ENCODE assay signal across 1 cellular context in the genomic region with DNA sequence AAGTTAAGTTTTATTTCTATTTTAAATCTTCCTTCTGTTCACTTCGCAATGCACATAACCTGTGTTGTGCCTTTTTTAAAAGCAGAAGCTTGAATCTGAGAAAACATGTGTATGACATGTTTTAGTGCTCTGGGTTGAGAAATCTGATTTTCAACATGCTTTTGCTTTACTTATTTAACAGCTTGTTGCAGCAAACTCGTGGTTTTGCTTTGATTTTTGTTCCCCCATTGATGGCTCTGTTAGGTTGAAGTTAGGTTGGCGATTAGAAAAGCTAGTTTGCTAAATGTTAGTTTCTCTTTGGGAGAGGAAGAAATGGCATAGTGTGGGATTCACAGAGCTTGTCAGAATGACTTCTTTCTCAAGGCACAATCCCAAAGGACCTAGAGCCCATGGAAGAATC.
TF ChIP-seq lines count a peak whose summit lies in the region.

No MANE protein-coding gene starts in this region.

TF ChIP-seq in IMR-90, 13 proteins besides CTCF, POLR2A, EP300 and RAD21 (continued from another document):
- TF ChIP-seq USF2 (IDR thresholded peaks at IDR 0.05; ENCODE audit: low read depth, low read length) (no peak), RFX5 (IDR thresholded peaks at IDR 0.05; ENCODE audit: low read depth, low read length) (no peak), MXI1 (IDR thresholded peaks at IDR 0.05; ENCODE audit: borderline replicate concordance, low read depth, low read length) (no peak), NFE2L2 (IDR thresholded peaks at IDR 0.05; ENCODE audit: low read depth, low read length) (no peak), MAFK (IDR thresholded peaks at IDR 0.05; ENCODE audit: low read depth, low read length) (no peak)
